18 cellular contexts compared by ENCODE assay signal in the genomic region with DNA sequence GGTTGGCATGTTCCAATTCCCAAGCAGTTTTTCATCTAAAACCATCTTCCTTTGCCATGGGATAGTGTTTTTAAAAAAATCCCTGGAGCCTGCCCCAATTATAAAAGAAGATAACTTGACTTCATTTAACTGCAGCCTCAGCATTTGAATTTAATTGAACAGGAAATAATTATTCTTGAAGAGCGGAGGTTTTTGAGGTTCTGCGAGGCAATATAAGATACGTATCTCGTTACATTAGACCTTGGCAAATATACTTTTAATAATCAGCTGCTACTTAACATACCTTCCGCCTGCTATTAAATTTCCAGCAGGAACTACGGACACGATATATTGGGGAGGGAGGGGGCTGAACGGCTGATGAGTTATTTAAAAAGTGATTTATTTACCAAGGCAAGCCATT.
"Had no signal": no experiment of that assay in that cellular context is flagged by ENCODE, and none has a peak within 500 bp of the region (broad histone marks: within the 10 kb centered on the region; RNA-seq: fewer than 3 reads in every experiment).

No MANE protein-coding gene starts in this region.

- H3K9me3 Mint-ChIP-seq: stimulated activated naive CD8-positive, alpha-beta T cell treated with anti-CD3 and anti-CD28 coated beads, Interleukin-15, Interleukin-2, amounts not matched to agents 100 ng/mL and 50 ng/mL, for 24 hours had no signal

- H3K4me3 Mint-ChIP-seq: endodermal cell; naive thymus-derived CD4-positive, alpha-beta T cell; nephron progenitor cell; stimulated activated memory B cell treated with anti-CD40 and anti-IgM and Interleukin-4, amounts not matched to agents 10 μg/mL and 1 μg/mL and 100 μg/mL, for 72 hours; stimulated activated naive CD8-positive, alpha-beta T cell treated with anti-CD3 and anti-CD28 coated beads, Interleukin-15, Interleukin-2, amounts not matched to agents 100 ng/mL and 50 ng/mL, for 24 hours had no signal

- H3K36me3 Mint-ChIP-seq: stimulated activated memory B cell treated with anti-CD40 and anti-IgM and Interleukin-4, amounts not matched to agents 10 μg/mL and 1 μg/mL and 100 μg/mL, for 72 hours had no signal

- H3K27me3 Mint-ChIP-seq: stimulated activated memory B cell treated with anti-CD40 and anti-IgM and Interleukin-4, amounts not matched to agents 10 μg/mL and 1 μg/mL and 100 μg/mL, for 72 hours had no signal

- H3K27ac Mint-ChIP-seq: endodermal cell; naive thymus-derived CD4-positive, alpha-beta T cell; nephron progenitor cell; stimulated activated memory B cell treated with anti-CD40 and anti-IgM and Interleukin-4, amounts not matched to agents 10 μg/mL and 1 μg/mL and 100 μg/mL, for 72 hours; stimulated activated naive CD8-positive, alpha-beta T cell treated with anti-CD3 and anti-CD28 coated beads, Interleukin-15, Interleukin-2, amounts not matched to agents 100 ng/mL and 50 ng/mL, for 24 hours had no signal

- DNase-seq: effector CD4-positive, alpha-beta T cell; endodermal cell; erythroblast; foreskin keratinocyte; head of caudate nucleus; kidney glomerular epithelial cell; mesendoderm; naive thymus-derived CD4-positive, alpha-beta T cell; nephron progenitor cell; posterior cingulate gyrus; spleen; stimulated activated CD4-positive, alpha-beta T cell treated with anti-CD3 and anti-CD28 coated beads, Interleukin-15, amount 100 ng/mL, for 24 hours; stimulated activated CD4-positive, alpha-beta T cell treated with anti-CD3 and anti-CD28 coated beads, Interleukin-1b, Interleukin-23, amount 100 ng/mL, for 48 hours; stimulated activated CD4-positive, alpha-beta T cell treated with anti-CD3 and anti-CD28 coated beads, Interleukin-4, amount 100 ng/mL, for 24 hours; tibial artery; upper lobe of right lung had no signal

- H3K4me1 Mint-ChIP-seq: naive thymus-derived CD4-positive, alpha-beta T cell; nephron progenitor cell; stimulated activated memory B cell treated with anti-CD40 and anti-IgM and Interleukin-4, amounts not matched to agents 10 μg/mL and 1 μg/mL and 100 μg/mL, for 72 hours had no signal
